1 cellular context compared by ENCODE assay signal in genomic region chr9:137205126-137206069, GRCh38.
TF ChIP-seq lines count a peak whose summit lies in the region.

Gene NDOR1 (plus strand): TSS chr9:137205700. CDS start chr9:137205778, 78 bp downstream.
Gene TMEM203 (minus strand): TSS chr9:137205648. CDS start chr9:137205414, 234 bp downstream.

TF ChIP-seq in K562, 482 proteins besides CTCF, POLR2A, EP300 and RAD21 (continued from another document and continues in another):
- peak; percentile 34; the same call in 1 of the 2 replicates for TF ChIP-seq ZBTB49 (CRISPR knock-in tag; IDR thresholded peaks at IDR 0.05; ENCODE audit: borderline replicate concordance)
- TF ChIP-seq MLX (CRISPR knock-in tag; conservative IDR thresholded peaks at IDR 0.05) = peak in 1 of 2 experiments; percentile 74; a peak in 1 of 4 replicates
- 0 out of 2 replicates have a peak, but pooled peaks have one; percentile 29 for TF ChIP-seq MYNN (IDR thresholded peaks at IDR 0.05)
- no peak for TF ChIP-seq MYNN (CRISPR knock-in tag; IDR thresholded peaks at IDR 0.05)
- TF ChIP-seq BMI1 (IDR thresholded peaks at IDR 0.05; ENCODE audit: low read length) = no peak
- no peak for TF ChIP-seq GTF2B (IDR thresholded peaks at IDR 0.05; ENCODE audit: extremely low read depth, insufficient read length)
- peak; percentile 25; the same call in 1 of the 2 replicates for TF ChIP-seq XRCC5 (IDR thresholded peaks at IDR 0.05; ENCODE audit: low read depth, low read length)
- TF ChIP-seq CHD4 (IDR thresholded peaks at IDR 0.05; ENCODE audit: insufficient read depth, insufficient replicate concordance, low read depth, low read length, poor library complexity, severe bottlenecking) = no peak
- TF ChIP-seq ZNF140 (CRISPR knock-in tag; IDR thresholded peaks at IDR 0.05) = no peak
- peak; percentile 95 for TF ChIP-seq CREB1 (IDR thresholded peaks at IDR 0.05)
- TF ChIP-seq CREB1 (CRISPR knock-in tag; IDR thresholded peaks at IDR 0.05) = peak; percentile 98
- peak; percentile 94 to 95 for TF ChIP-seq SIN3A (IDR thresholded peaks at IDR 0.05; ENCODE audit: borderline replicate concordance in 2 of 2, control insufficient read depth in 1 of 2, low read depth in 2 of 2, low read length in 2 of 2)
- TF ChIP-seq CAMTA2 (CRISPR knock-in tag; conservative IDR thresholded peaks at IDR 0.05) = no peak
- TF ChIP-seq ZHX1 (conservative IDR thresholded peaks at IDR 0.05; ENCODE audit: low read length) = 0 out of 2 replicates have a peak, but pooled peaks have one; percentile 51
- TF ChIP-seq SMARCB1 (IDR thresholded peaks at IDR 0.05; ENCODE audit: insufficient read length, low read depth) = no peak
- TF ChIP-seq KDM4B (IDR thresholded peaks at IDR 0.05; ENCODE audit: borderline replicate concordance in 2 of 2, low read depth in 1 of 2) = peak in 1 of 2 experiments; percentile 90; a peak in 2 of 4 replicates
- TF ChIP-seq YY1 (IDR thresholded peaks at IDR 0.05; ENCODE audit: borderline replicate concordance in 1 of 3, control insufficient read depth in 1 of 3, extremely low read depth in 1 of 3, insufficient read depth in 3 of 3, insufficient read length in 1 of 3, insufficient replicate concordance in 2 of 3, low read depth in 1 of 3, low read length in 2 of 3) = peak; percentile 66 to 96 (median 93)
- TF ChIP-seq NFIX (CRISPR knock-in tag; IDR thresholded peaks at IDR 0.05; ENCODE audit: low read depth) = no peak
- TF ChIP-seq ATF6 (CRISPR knock-in tag; IDR thresholded peaks at IDR 0.05) = peak; percentile 81; the same call in 1 of the 2 replicates
- peak; percentile 57 for TF ChIP-seq POLR2B (IDR thresholded peaks at IDR 0.05; ENCODE audit: low read depth, partially characterized antibody)
- 0 out of 2 replicates have a peak, but pooled peaks have one; percentile 22 for TF ChIP-seq RNF2 (IDR thresholded peaks at IDR 0.05)
- TF ChIP-seq POLR2AphosphoS2 (IDR thresholded peaks at IDR 0.05; ENCODE audit: low read length) = no peak
- TF ChIP-seq CREM (IDR thresholded peaks at IDR 0.05; ENCODE audit: low read depth) = peak; percentile 99
- TF ChIP-seq TRIM24 (IDR thresholded peaks at IDR 0.05) = peak in 1 of 2 experiments; percentile 26; a peak in 1 of 4 replicates
- no peak for TF ChIP-seq TAL1 (IDR thresholded peaks at IDR 0.05)
- TF ChIP-seq NFIC (IDR thresholded peaks at IDR 0.05) = peak; percentile 36
- no peak for TF ChIP-seq COPS2 (conservative IDR thresholded peaks at IDR 0.05)
- no peak for TF ChIP-seq BRF2 (IDR thresholded peaks at IDR 0.05; ENCODE audit: borderline replicate concordance, insufficient read depth, insufficient read length)
- TF ChIP-seq ZNF586 (CRISPR knock-in tag; conservative IDR thresholded peaks at IDR 0.05) = no peak
- peak; percentile 91; the same call in 1 of the 2 replicates for TF ChIP-seq PHF8 (IDR thresholded peaks at IDR 0.05; ENCODE audit: borderline replicate concordance, low read length)
- TF ChIP-seq RBM22 (IDR thresholded peaks at IDR 0.05; ENCODE audit: low read depth, low read length, poor library complexity, severe bottlenecking) = no peak
- peak; percentile 86 for TF ChIP-seq E2F3 (CRISPR knock-in tag; IDR thresholded peaks at IDR 0.05)
- no peak for TF ChIP-seq SMAD1 (IDR thresholded peaks at IDR 0.05; ENCODE audit: low read depth, low read length, partially characterized antibody)
- no peak for TF ChIP-seq FOXA3 (CRISPR knock-in tag; conservative IDR thresholded peaks at IDR 0.05 in 1 of 2, IDR thresholded peaks at IDR 0.05 in 1 of 2)
- peak; percentile 98 for TF ChIP-seq GABPB1 (CRISPR knock-in tag; IDR thresholded peaks at IDR 0.05)
- peak; percentile 82 for TF ChIP-seq CXXC5 (CRISPR knock-in tag; IDR thresholded peaks at IDR 0.05)
- no peak for TF ChIP-seq ZBTB17 (CRISPR knock-in tag; IDR thresholded peaks at IDR 0.05)
- no peak for TF ChIP-seq HMG20B (CRISPR knock-in tag; IDR thresholded peaks at IDR 0.05)
- TF ChIP-seq RFX1 (IDR thresholded peaks at IDR 0.05) = no peak
- no peak for TF ChIP-seq BCLAF1 (IDR thresholded peaks at IDR 0.05; ENCODE audit: borderline replicate concordance in 1 of 2, control insufficient read depth in 1 of 2, low read depth in 2 of 2, low read length in 1 of 2)
- 0 out of 2 replicates have a peak, but pooled peaks have one; percentile 44 for TF ChIP-seq KAT8 (IDR thresholded peaks at IDR 0.05; ENCODE audit: low read depth)
- TF ChIP-seq MTA1 (IDR thresholded peaks at IDR 0.05; ENCODE audit: borderline replicate concordance) = peak; percentile 98
- no peak for TF ChIP-seq ZSCAN32 (CRISPR knock-in tag; IDR thresholded peaks at IDR 0.05)
- no peak for TF ChIP-seq EWSR1 (IDR thresholded peaks at IDR 0.05; ENCODE audit: borderline replicate concordance, low read depth, partially characterized antibody)
- peak in 1 of 2 experiments; percentile 46; a peak in 1 of 4 replicates for TF ChIP-seq FOXK2 (conservative IDR thresholded peaks at IDR 0.05 in 1 of 2, IDR thresholded peaks at IDR 0.05 in 1 of 2; ENCODE audit: low read depth in 2 of 2)
- TF ChIP-seq PYGO2 (tag; IDR thresholded peaks at IDR 0.05) = no peak
- TF ChIP-seq BHLHE40 (IDR thresholded peaks at IDR 0.05; ENCODE audit: low read length) = 0 out of 2 replicates have a peak, but pooled peaks have one; percentile 10
- TF ChIP-seq TFAP4 (CRISPR knock-in tag; IDR thresholded peaks at IDR 0.05; ENCODE audit: borderline replicate concordance) = peak; percentile 54; the same call in 1 of the 2 replicates
- TF ChIP-seq SAFB2 (IDR thresholded peaks at IDR 0.05; ENCODE audit: borderline replicate concordance, low read depth, low read length, severe bottlenecking) = no peak
- peak; percentile 28 to 73; a peak in 2 of 4 replicates for TF ChIP-seq NONO (IDR thresholded peaks at IDR 0.05; ENCODE audit: low read depth in 2 of 2, low read length in 1 of 2)
- peak; percentile 94 for TF ChIP-seq SAP30 (IDR thresholded peaks at IDR 0.05; ENCODE audit: borderline replicate concordance, insufficient read depth, low read depth, low read length, poor library complexity, severe bottlenecking)
- no peak for TF ChIP-seq ZNF239 (CRISPR knock-in tag; IDR thresholded peaks at IDR 0.05)
